ENCODE assay signal across 8 cellular contexts in genomic region chr6:131135244-131136020, GRCh38. TPM values are rescaled to one million over a fixed set of nuclear protein-coding genes. Genes with fewer than 3 reads are reported as not detected.
DNase-seq lines count a peak whose midpoint lies in the region; ATAC-seq and TF ChIP-seq lines count a peak whose summit lies in the region.

Gene AKAP7, plus strand, starts transcription at chr6:131135467. Its CDS starts 297 bp downstream, at chr6:131135764.

- H3K27me3 ChIP-seq in neutrophil = peaks cover 35% of the 10 kb centered on the region

- peak within 1 kb of the TSS; percentile 60 for H3K27ac ChIP-seq in neutrophil
- peak within 1 kb of the TSS; percentile 90 for H3K27ac ChIP-seq in substantia nigra (ENCODE audit: low read depth, low read length, poor library complexity, severe bottlenecking)

- DNase-seq in AG20443 (ENCODE audit: low spot score) = peak; percentile 95
- DNase-seq in SK-MEL-5 (ENCODE audit: low read depth, low spot score) = peak; percentile 66
- peak; percentile 60 for DNase-seq in activated naive CD4-positive, alpha-beta T cell treated with anti-CD3 and anti-CD28 coated beads, Interleukin-2, amount 50 U/mL, for 16 hours
- peak; percentile 69 for DNase-seq in germinal center (ENCODE audit: low spot score)
- peak in 48 of 49 donors; percentile 17 to 92 (median 76) for DNase-seq in substantia nigra (lab: John Stamatoyannopoulos, UW)

- H3K9me3 ChIP-seq in neutrophil = no peaks in the 10 kb centered on the region

- in situ Hi-C loops in SK-MEL-5 (cut with HindIII; ENCODE audit: low pct_unique_long_range_greater_than_20kb, low sequenced_read_pairs) = no loop called here

- H3K4me1 ChIP-seq in neutrophil (ENCODE audit: control insufficient read depth in 1 of 2, insufficient read depth in 1 of 2, low read depth in 1 of 2, low read length in 1 of 2) = peaks cover 5 to 12% of the 10 kb centered on the region in 2 experiments

- no peaks in the 10 kb centered on the region for H3K36me3 ChIP-seq in neutrophil

- TF ChIP-seq CTCF in neutrophil (IDR thresholded peaks at IDR 0.05) = no peak

- H3K4me3 ChIP-seq in neutrophil (ENCODE audit: low read depth in 1 of 2, low read length in 1 of 2) = peak within 1 kb of the TSS; percentile 54 to 64

- ATAC-seq in GM19025 (IDR thresholded peaks at IDR 0.05; ENCODE audit: low read depth, unreplicated experiment) (peak; percentile 74), HG03175 (IDR thresholded peaks at IDR 0.05; ENCODE audit: unreplicated experiment) (peak; percentile 80)

RNA-seq across cellular contexts. Expression of gene AKAP7, which starts in this region (rescaled TPM):
- 7.5 and 13.8 TPM in 2 replicates for total RNA-seq in SK-MEL-5 (2014; rRNA removed; shearing (Covaris generic))
- 5.6 TPM in 2 replicates for polyA plus RNA-seq in SK-MEL-5 (2015; cell fraction: cytosol; rRNA removed)
- polyA plus RNA-seq in SK-MEL-5 (2015; cell fraction: nucleus; rRNA removed) = 5.7 and 13.9 TPM in 2 replicates

Comparison
In these comparisons a context has a peak if more than half of its experiments do, and no peak if none do; other contexts are left out.
1. Peak in every context shown above with its lines: DNase-seq, ATAC-seq, H3K4me3 ChIP-seq and H3K27ac ChIP-seq.